8 cellular contexts compared by ENCODE assay signal in genomic region chr7:150378853-150379589, GRCh38. TPM values are rescaled to one million over a fixed set of nuclear protein-coding genes. Genes with fewer than 3 reads are reported as not detected.
DNase-seq lines count a peak whose midpoint lies in the region; ATAC-seq lines count a peak whose summit lies in the region.

ZNF775 (plus strand) TSS chr7:150379330; CDS start chr7:150388471, 9,141 bp downstream.

- DNase-seq in C1 segment of cervical spinal cord (lab: John Stamatoyannopoulos, UW) (peak; percentile 55 to 98 (median 93)), NCI-H526 treated with DMSO at 0.1 percent for 48 hours (lab: John Stamatoyannopoulos, UW) (peak; percentile 96), cortex of kidney (lab: John Stamatoyannopoulos, UW) (peak; percentile 64), left lobe of liver (ENCODE audit: low spot score) (peak; percentile 99)
- peak; percentile 94 for DNase-seq in activated CD4-positive, alpha-beta T cell treated with anti-CD3 and anti-CD28 coated beads, Interleukin-2, amount 10 ng/mL, durations not matched to agents 7 days and 5 days
- DNase-seq in stimulated activated CD4-positive, alpha-beta T cell treated with anti-CD3 and anti-CD28 coated beads, Interleukin-1b, Interleukin-23, amount 100 ng/mL, for 48 hours: peak; percentile 91

- CTCF ChIA-PET in activated CD4-positive, alpha-beta T cell treated with anti-CD3 and anti-CD28 coated beads, Interleukin-2, amount 10 ng/mL, durations not matched to agents 7 days and 5 days (lab: Charles Lee): interaction anchor here (0.6 to 1.6 kb wide), 3 partner anchors 23 to 55 kb away, joined by 3 to 4 read pairs (median 3); a partner anchor contains a TSS

- H3K27ac Mint-ChIP-seq in activated CD4-positive, alpha-beta T cell treated with anti-CD3 and anti-CD28 coated beads, Interleukin-2, amount 10 ng/mL, durations not matched to agents 7 days and 5 days: peak within 1 kb of the TSS; percentile 81

- H3K4me3 Mint-ChIP-seq in activated CD4-positive, alpha-beta T cell treated with anti-CD3 and anti-CD28 coated beads, Interleukin-2, amount 10 ng/mL, durations not matched to agents 7 days and 5 days: peak within 1 kb of the TSS; percentile 83

- ATAC-seq in GM19351 (IDR thresholded peaks at IDR 0.05; ENCODE audit: unreplicated experiment) (peak; percentile 70), HG03469 (IDR thresholded peaks at IDR 0.05; ENCODE audit: unreplicated experiment) (peak; percentile 66), left lobe of liver (peak; percentile 87)

- no peaks in the 10 kb centered on the region for H3K9me3 Mint-ChIP-seq in activated CD4-positive, alpha-beta T cell treated with anti-CD3 and anti-CD28 coated beads, Interleukin-2, amount 10 ng/mL, durations not matched to agents 7 days and 5 days

- POLR2A ChIA-PET in activated CD4-positive, alpha-beta T cell treated with anti-CD3 and anti-CD28 coated beads, Interleukin-2, amount 10 ng/mL, durations not matched to agents 7 days and 5 days (lab: Charles Lee): no interaction called here

- no peaks in the 10 kb centered on the region for H3K27me3 Mint-ChIP-seq in activated CD4-positive, alpha-beta T cell treated with anti-CD3 and anti-CD28 coated beads, Interleukin-2, amount 10 ng/mL, durations not matched to agents 7 days and 5 days

- no peaks in the 10 kb centered on the region for H3K36me3 Mint-ChIP-seq in activated CD4-positive, alpha-beta T cell treated with anti-CD3 and anti-CD28 coated beads, Interleukin-2, amount 10 ng/mL, durations not matched to agents 7 days and 5 days (ENCODE audit: low read depth)

- H3K4me1 Mint-ChIP-seq in activated CD4-positive, alpha-beta T cell treated with anti-CD3 and anti-CD28 coated beads, Interleukin-2, amount 10 ng/mL, durations not matched to agents 7 days and 5 days: peaks cover 56% of the 10 kb centered on the region

RNA-seq across cellular contexts. Expression of gene ZNF775, which starts in this region (rescaled TPM):
- 1 to 10 TPM; 4.2 to 4.4 TPM for total RNA-seq in activated CD4-positive, alpha-beta T cell treated with anti-CD3 and anti-CD28 coated beads, Interleukin-2, amount 10 ng/mL, durations not matched to agents 7 days and 5 days
- 0.88 TPM for total RNA-seq in left lobe of liver

Comparison
In these comparisons a context has a peak if more than half of its experiments do, and no peak if none do; other contexts are left out.
1. Peak in every context shown above with its lines: DNase-seq and ATAC-seq.
2. Peak in DNase-seq and ATAC-seq in left lobe of liver; RNA of the gene not detected or under 1 TPM.